ENCODE assay signal across 14 cellular contexts in the genomic region with DNA sequence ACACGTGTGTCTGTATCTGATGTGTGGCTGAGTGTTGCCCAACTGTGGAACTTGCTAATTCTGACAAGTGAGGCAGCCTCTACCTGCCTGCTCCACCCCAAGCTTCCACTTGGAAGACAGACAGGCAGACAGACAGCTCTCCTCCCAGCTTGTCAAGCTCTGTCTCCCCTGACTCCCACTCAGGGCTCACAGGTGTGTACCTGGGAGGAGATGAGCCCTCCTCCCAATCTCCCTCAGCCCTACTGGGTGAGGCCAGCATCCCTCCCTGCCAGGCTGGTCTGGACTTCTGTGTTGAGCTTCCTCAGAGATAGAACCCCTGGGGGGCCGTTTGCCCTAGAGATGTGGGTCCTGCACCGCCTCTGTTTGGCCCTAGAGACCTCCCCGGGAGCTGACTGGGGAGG. TPM values are rescaled to one million over a fixed set of nuclear protein-coding genes. Genes with fewer than 3 reads are reported as not detected.
DNase-seq lines count a peak whose midpoint lies in the region; ATAC-seq, FAIRE-seq and TF ChIP-seq lines count a peak whose summit lies in the region.
"Had no signal": no experiment of that assay in that cellular context is flagged by ENCODE, and none has a peak within 500 bp of the region (broad histone marks: within the 10 kb centered on the region; RNA-seq: fewer than 3 reads in every experiment).

No MANE protein-coding gene starts in this region.

- POLR2A ChIA-PET in HEK293 (lab: Yijun Ruan, JAX), result interaction anchor here (0.6 to 1.6 kb wide), 4 partner anchors 45 to 98 kb away, joined by 3 to 7 read pairs (median 4); no protein-coding TSS in a partner anchor

- peak overlapping the region in 3 of 4 donors; percentile 61 to 90 (median 69) for H3K4me3 Mint-ChIP-seq in CD4-positive, CD25-positive, alpha-beta regulatory T cell
- peak overlapping the region; percentile 17 for H3K4me3 Mint-ChIP-seq in central memory CD8-positive, alpha-beta T cell
- H3K4me3 Mint-ChIP-seq in natural killer cell treated with Interleukin-12 subunit alpha and Interleukin-12 subunit beta and Interleukin-15 and Interleukin-18, amount 100 ng/mL, for 72 hours, result peak overlapping the region; percentile 13

- no peaks in the 10 kb centered on the region for H3K36me3 ChIP-seq in CD4-positive, CD25-positive, alpha-beta regulatory T cell (ENCODE audit: control insufficient read depth, insufficient read depth, low read length)
- H3K36me3 ChIP-seq in HEK293 (ENCODE audit: control insufficient read depth in 2 of 2, insufficient read depth in 1 of 2, low read length in 2 of 2), result no peaks in the 10 kb centered on the region

- CTCF ChIA-PET in HEK293 (lab: Yijun Ruan, JAX), result interaction anchor here (0.5 to 1.7 kb wide), 10 partner anchors 9 to 847 kb away, joined by 3 to 7 read pairs (median 4); no protein-coding TSS in a partner anchor

- peaks cover 21% of the 10 kb centered on the region for H3K4me1 ChIP-seq in CD4-positive, CD25-positive, alpha-beta regulatory T cell (ENCODE audit: control insufficient read depth, insufficient read depth, low read length, poor library complexity, severe bottlenecking)
- peaks cover 4% of the 10 kb centered on the region; the same call in 1 of the 2 replicates for H3K4me1 ChIP-seq in HEK293 (ENCODE audit: control insufficient read depth, insufficient read depth, low read length)

- H3K27me3 Mint-ChIP-seq in CD4-positive, CD25-positive, alpha-beta regulatory T cell, result peaks cover 84% of the 10 kb centered on the region
- peaks cover 80% of the 10 kb centered on the region for H3K27me3 Mint-ChIP-seq in central memory CD8-positive, alpha-beta T cell
- peaks cover 18 to 31% of the 10 kb centered on the region in 2 donors for H3K27me3 Mint-ChIP-seq in natural killer cell treated with Interleukin-12 subunit alpha and Interleukin-12 subunit beta and Interleukin-15 and Interleukin-18, amount 100 ng/mL, for 72 hours

- peak overlapping the region in 1 of 3 donors; percentile 54 for H3K27ac Mint-ChIP-seq in CD4-positive, CD25-positive, alpha-beta regulatory T cell
- no peak overlapping the region for H3K27ac Mint-ChIP-seq in central memory CD8-positive, alpha-beta T cell (ENCODE audit: low read depth)
- no peak overlapping the region for H3K27ac Mint-ChIP-seq in natural killer cell treated with Interleukin-12 subunit alpha and Interleukin-12 subunit beta and Interleukin-15 and Interleukin-18, amount 100 ng/mL, for 72 hours

- no peak for TF ChIP-seq CTCF in HEK293 (tag by site-specific recombination; IDR thresholded peaks at IDR 0.05)

- FAIRE-seq in RCC 7860 (lab: Jason Lieb, UNC), result no peak

- peaks cover 0 to 29% (median 7%) of the 10 kb centered on the region in 4 donors for H3K4me1 Mint-ChIP-seq in CD4-positive, CD25-positive, alpha-beta regulatory T cell
- peaks cover 18% of the 10 kb centered on the region for H3K4me1 Mint-ChIP-seq in central memory CD8-positive, alpha-beta T cell
- H3K4me1 Mint-ChIP-seq in natural killer cell treated with Interleukin-12 subunit alpha and Interleukin-12 subunit beta and Interleukin-15 and Interleukin-18, amount 100 ng/mL, for 72 hours (ENCODE audit: low read depth in 2 of 2), result peaks cover 0 to 14% of the 10 kb centered on the region in 2 donors

- H3K36me3 Mint-ChIP-seq in CD4-positive, CD25-positive, alpha-beta regulatory T cell, result no peaks in the 10 kb centered on the region
- H3K36me3 Mint-ChIP-seq in central memory CD8-positive, alpha-beta T cell (ENCODE audit: insufficient read depth), result peaks cover 7% of the 10 kb centered on the region
- H3K36me3 Mint-ChIP-seq in natural killer cell treated with Interleukin-12 subunit alpha and Interleukin-12 subunit beta and Interleukin-15 and Interleukin-18, amount 100 ng/mL, for 72 hours, result no peaks in the 10 kb centered on the region

- H3K4me3 ChIP-seq in CD4-positive, CD25-positive, alpha-beta regulatory T cell (ENCODE audit: low read depth, low read length), result no peak overlapping the region
- H3K4me3 ChIP-seq in HEK293 (ENCODE audit: low read depth, low read length), result no peak overlapping the region
- H3K4me3 ChIP-seq: smooth muscle cell had no signal

- H3K27ac ChIP-seq in CD4-positive, CD25-positive, alpha-beta regulatory T cell (ENCODE audit: insufficient read depth, low read length, poor library complexity, severe bottlenecking), result no peak overlapping the region
- H3K27ac ChIP-seq in HEK293 (ENCODE audit: extremely low read depth, low read depth, low read length), result no peak overlapping the region

- H3K9me3 Mint-ChIP-seq in CD4-positive, CD25-positive, alpha-beta regulatory T cell, result peaks cover 0 to 2% (median 0%) of the 10 kb centered on the region in 7 donors
- no peaks in the 10 kb centered on the region for H3K9me3 Mint-ChIP-seq in central memory CD8-positive, alpha-beta T cell
- no peaks in the 10 kb centered on the region for H3K9me3 Mint-ChIP-seq in natural killer cell treated with Interleukin-12 subunit alpha and Interleukin-12 subunit beta and Interleukin-15 and Interleukin-18, amount 100 ng/mL, for 72 hours

- DNase-seq in CD4-positive, CD25-positive, alpha-beta regulatory T cell, result no peak
- no peak for DNase-seq in central memory CD8-positive, alpha-beta T cell (ENCODE audit: low spot score in 2 of 2)
- DNase-seq in natural killer cell treated with Interleukin-12 subunit alpha and Interleukin-12 subunit beta and Interleukin-15 and Interleukin-18, amount 100 ng/mL, for 72 hours (ENCODE audit: low spot score), result no peak
- no peak for DNase-seq in stimulated activated naive CD4-positive, alpha-beta T cell (lab: John Stamatoyannopoulos, UW)
- no peak for DNase-seq in 8988T
- no peak for DNase-seq in RCC 7860 (ENCODE audit: low spot score)
- DNase-seq: left cardiac atrium, NCI-H1048 had no signal

- peaks cover 2% of the 10 kb centered on the region for H3K27me3 ChIP-seq in CD4-positive, CD25-positive, alpha-beta regulatory T cell (ENCODE audit: control insufficient read depth, insufficient read depth, low read length)

- H3K9me3 ChIP-seq in CD4-positive, CD25-positive, alpha-beta regulatory T cell (ENCODE audit: control insufficient read depth in 2 of 2, low read length in 2 of 2), result no peaks in the 10 kb centered on the region
- H3K9me3 ChIP-seq in HEK293 (ENCODE audit: control insufficient read depth, insufficient read depth, low read depth, low read length), result no peaks in the 10 kb centered on the region

- ATAC-seq in CD4-positive, CD25-positive, alpha-beta regulatory T cell (ENCODE audit: low read depth in 2 of 2), result no peak
- no peak for ATAC-seq in central memory CD8-positive, alpha-beta T cell (replicated peaks; ENCODE audit: extremely low read depth, poor library complexity, severe bottlenecking)
- no peak for ATAC-seq in natural killer cell treated with Interleukin-12 subunit alpha and Interleukin-12 subunit beta and Interleukin-15 and Interleukin-18, amount 100 ng/mL, for 72 hours
- ATAC-seq in GM21619 (IDR thresholded peaks at IDR 0.05; ENCODE audit: unreplicated experiment), result no peak

TF ChIP-seq in HEK293, 187 proteins besides CTCF, POLR2A, EP300 and RAD21:
- TF ChIP-seq GLIS1 (tag by site-specific recombination; IDR thresholded peaks at IDR 0.05) (peak; percentile 88), SCRT2 (tag by site-specific recombination; IDR thresholded peaks at IDR 0.05) (peak; percentile 6; the same call in 1 of the 2 replicates), ZNF776 (tag by site-specific recombination; IDR thresholded peaks at IDR 0.05; ENCODE audit: borderline replicate concordance) (no peak), ZNF335 (tag by site-specific recombination; conservative IDR thresholded peaks at IDR 0.05) (0 out of 2 replicates have a peak, but pooled peaks have one; percentile 8), ZNF155 (tag by site-specific recombination; IDR thresholded peaks at IDR 0.05) (no peak), KLF16 (tag by site-specific recombination; IDR thresholded peaks at IDR 0.05) (no peak), SETDB1 (IDR thresholded peaks at IDR 0.05; ENCODE audit: insufficient read length, low read length) (no peak)
- TF ChIP-seq, protein P1, sequence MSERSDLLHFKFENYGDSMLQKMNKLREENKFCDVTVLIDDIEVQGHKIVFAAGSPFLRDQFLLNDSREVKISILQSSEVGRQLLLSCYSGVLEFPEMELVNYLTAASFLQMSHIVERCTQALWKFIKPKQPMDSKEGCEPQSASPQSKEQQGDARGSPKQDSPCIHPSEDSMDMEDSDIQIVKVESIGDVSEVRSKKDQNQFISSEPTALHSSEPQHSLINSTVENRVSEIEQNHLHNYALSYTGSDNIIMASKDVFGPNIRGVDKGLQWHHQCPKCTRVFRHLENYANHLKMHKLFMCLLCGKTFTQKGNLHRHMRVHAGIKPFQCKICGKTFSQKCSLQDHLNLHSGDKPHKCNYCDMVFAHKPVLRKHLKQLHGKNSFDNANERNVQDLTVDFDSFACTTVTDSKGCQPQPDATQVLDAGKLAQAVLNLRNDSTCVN (tag by site-specific recombination; optimal IDR thresholded peaks at IDR 0.05), result no peak
- TF ChIP-seq, protein P2, sequence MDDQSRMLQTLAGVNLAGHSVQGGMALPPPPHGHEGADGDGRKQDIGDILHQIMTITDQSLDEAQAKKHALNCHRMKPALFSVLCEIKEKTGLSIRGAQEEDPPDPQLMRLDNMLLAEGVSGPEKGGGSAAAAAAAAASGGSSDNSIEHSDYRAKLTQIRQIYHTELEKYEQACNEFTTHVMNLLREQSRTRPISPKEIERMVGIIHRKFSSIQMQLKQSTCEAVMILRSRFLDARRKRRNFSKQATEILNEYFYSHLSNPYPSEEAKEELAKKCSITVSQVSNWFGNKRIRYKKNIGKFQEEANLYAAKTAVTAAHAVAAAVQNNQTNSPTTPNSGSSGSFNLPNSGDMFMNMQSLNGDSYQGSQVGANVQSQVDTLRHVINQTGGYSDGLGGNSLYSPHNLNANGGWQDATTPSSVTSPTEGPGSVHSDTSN (CRISPR knock-in tag; IDR thresholded peaks at IDR 0.05), result no peak
- TF ChIP-seq, protein P3, sequence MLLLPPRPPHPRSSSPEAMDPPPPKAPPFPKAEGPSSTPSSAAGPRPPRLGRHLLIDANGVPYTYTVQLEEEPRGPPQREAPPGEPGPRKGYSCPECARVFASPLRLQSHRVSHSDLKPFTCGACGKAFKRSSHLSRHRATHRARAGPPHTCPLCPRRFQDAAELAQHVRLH (tag by site-specific recombination; IDR thresholded peaks at IDR 0.05), result no peak

RNA-seq across cellular contexts. Expression of a gene that starts 1.0 kb away (rescaled TPM):
- not detected for total RNA-seq in CD4-positive, CD25-positive, alpha-beta regulatory T cell
- not detected for polyA plus RNA-seq in CD4-positive, CD25-positive, alpha-beta regulatory T cell
- not detected for total RNA-seq in natural killer cell treated with Interleukin-12 subunit alpha and Interleukin-12 subunit beta and Interleukin-15 and Interleukin-18, amount 100 ng/mL, for 72 hours
- total RNA-seq: dermis blood vessel endothelial cell, left cardiac atrium, NCI-H460, smooth muscle cell had no signal
- polyA plus RNA-seq: neural cell, smooth muscle cell had no signal

RNA-seq across cellular contexts. Expression of a gene that starts 41.5 kb away (rescaled TPM):
- total RNA-seq in CD4-positive, CD25-positive, alpha-beta regulatory T cell, result 277 TPM
- polyA plus RNA-seq in CD4-positive, CD25-positive, alpha-beta regulatory T cell, result 100 to 1,000 TPM; 158 to 172 (median 168) TPM
- 100 to 1,000 TPM; 234 to 307 TPM for total RNA-seq in natural killer cell treated with Interleukin-12 subunit alpha and Interleukin-12 subunit beta and Interleukin-15 and Interleukin-18, amount 100 ng/mL, for 72 hours

Comparison
In these comparisons a context has a peak if more than half of its experiments do, and no peak if none do; other contexts are left out.
1. H3K4me3 Mint-ChIP-seq: peak in every context shown above with its lines; median percentile 69 in CD4-positive, CD25-positive, alpha-beta regulatory T cell; 17 in central memory CD8-positive, alpha-beta T cell; 13 in natural killer cell treated with Interleukin-12 subunit alpha and Interleukin-12 subunit beta and Interleukin-15 and Interleukin-18, amount 100 ng/mL, for 72 hours.